15 cellular contexts compared by ENCODE assay signal in genomic region chr1:78340006-78340405, GRCh38.
A peak's percentile ranks its signal among the peaks of the same experiment; 100 is the strongest.
DNase-seq lines count a peak whose midpoint lies in the region; ATAC-seq and TF ChIP-seq lines count a peak whose summit lies in the region.
"Had no signal": no experiment of that assay in that cellular context is flagged by ENCODE, and none has a peak within 500 bp of the region (broad histone marks: within the 10 kb centered on the region; RNA-seq: fewer than 3 reads in every experiment).

No MANE protein-coding gene starts in this region.

- H3K4me3 ChIP-seq in SK-N-SH (ENCODE audit: low read depth in 2 of 2, low read length in 1 of 2): no peak overlapping the region
- no peak overlapping the region for H3K4me3 ChIP-seq in fibroblast of mammary gland (ENCODE audit: control insufficient read depth, low read depth, low read length)
- H3K4me3 ChIP-seq in skeletal muscle cell (ENCODE audit: low read depth, low read length): no peak overlapping the region
- H3K4me3 ChIP-seq in right atrium auricular region: no peak overlapping the region
- H3K4me3 ChIP-seq: cardiac muscle cell, GM12878 had no signal

- ATAC-seq in HG03196 (IDR thresholded peaks at IDR 0.05; ENCODE audit: unreplicated experiment): no peak
- no peak for ATAC-seq in GM19328 (IDR thresholded peaks at IDR 0.05; ENCODE audit: unreplicated experiment)
- ATAC-seq: GM12878, left lobe of liver had no signal

- H3F3A ChIP-seq in SK-N-SH (replicated peaks; ENCODE audit: insufficient read depth): peaks cover 34% of the 10 kb centered on the region

- no peaks in the 10 kb centered on the region for H3K9me2 ChIP-seq in SK-N-SH

- H3K36me3 ChIP-seq in SK-N-SH (replicated peaks in 1 of 2; ENCODE audit: control insufficient read depth in 1 of 2, insufficient read depth in 2 of 2, low read length in 1 of 2) (no peaks in the 10 kb centered on the region), right atrium auricular region (no peaks in the 10 kb centered on the region)
- H3K36me3 ChIP-seq: cardiac muscle cell, WERI-Rb-1 had no signal

- TF ChIP-seq EP300 in SK-N-SH (IDR thresholded peaks at IDR 0.05; ENCODE audit: borderline replicate concordance in 1 of 2, low read depth in 1 of 2, low read length in 1 of 2): peak; percentile 33 to 97; a peak in 3 of 4 replicates

- peak overlapping the region; percentile 48; the same call in 1 of the 2 replicates for H3K9ac ChIP-seq in SK-N-SH

- H2AFZ ChIP-seq in SK-N-SH (ENCODE audit: low read depth): no peak overlapping the region

- no peaks in the 10 kb centered on the region for H3K9me3 ChIP-seq in SK-N-SH
- H3K9me3 ChIP-seq in right atrium auricular region: no peaks in the 10 kb centered on the region

- peak; percentile 48 for DNase-seq in GM04504 (ENCODE audit: low read depth)
- DNase-seq in SK-N-SH: no peak
- DNase-seq in fibroblast of mammary gland (ENCODE audit: low read depth): peak; percentile 93
- peak; percentile 47 for DNase-seq in skeletal muscle cell (ENCODE audit: low read depth)
- DNase-seq in GM20000 (ENCODE audit: low spot score): no peak
- DNase-seq in right atrium auricular region (ENCODE audit: low spot score): no peak
- DNase-seq: activated T-cell treated with anti-CD3 and anti-CD28 coated beads, Interleukin-2, amount 50 U/mL, for 1 hour; NCI-H345; SIG-M5; WERI-Rb-1 had no signal

- H3K27me3 ChIP-seq in SK-N-SH (ENCODE audit: insufficient read depth) (no peaks in the 10 kb centered on the region), right atrium auricular region (no peaks in the 10 kb centered on the region)
- H3K27me3 ChIP-seq: cardiac muscle cell had no signal

- peak overlapping the region; percentile 31 to 96; a peak in 3 of 4 replicates for H3K27ac ChIP-seq in SK-N-SH (ENCODE audit: low read depth in 2 of 2, low read length in 1 of 2)
- no peak overlapping the region for H3K27ac ChIP-seq in right atrium auricular region
- H3K27ac ChIP-seq: cardiac muscle cell, WERI-Rb-1 had no signal

- H4K20me1 ChIP-seq in SK-N-SH (ENCODE audit: insufficient read depth): no peaks in the 10 kb centered on the region

- CTCF ChIA-PET in SK-N-SH (lab: Yijun Ruan, JAX): no interaction called here

- TF ChIP-seq CTCF in SK-N-SH (IDR thresholded peaks at IDR 0.05) (no peak), fibroblast of mammary gland (conservative IDR thresholded peaks at IDR 0.05; ENCODE audit: control insufficient read depth, insufficient read depth, low read depth, low read length) (no peak), GM20000 (IDR thresholded peaks at IDR 0.05; ENCODE audit: extremely low read depth, missing control alignments) (no peak), right atrium auricular region (IDR thresholded peaks at IDR 0.05) (no peak)

- peaks cover 0 to 10% of the 10 kb centered on the region in 2 experiments; a peak in 2 of 4 replicates for H3K4me1 ChIP-seq in SK-N-SH (ENCODE audit: control insufficient read depth in 1 of 2, insufficient read depth in 2 of 2, low read depth in 1 of 2, low read length in 1 of 2)
- H3K4me1 ChIP-seq in right atrium auricular region: no peaks in the 10 kb centered on the region

- H3K79me2 ChIP-seq in SK-N-SH (ENCODE audit: insufficient read depth): no peaks in the 10 kb centered on the region

- POLR2A ChIA-PET in SK-N-SH (lab: Yijun Ruan, JAX): no interaction called here

- TF ChIP-seq RAD21 in SK-N-SH (IDR thresholded peaks at IDR 0.05; ENCODE audit: low read length): no peak

- H3K4me2 ChIP-seq in SK-N-SH: peak overlapping the region; percentile 62

TF ChIP-seq in SK-N-SH, 30 proteins besides CTCF, POLR2A, EP300 and RAD21:
- TF ChIP-seq PBX3 (IDR thresholded peaks at IDR 0.05) (peak; percentile 96), ZBTB33 (IDR thresholded peaks at IDR 0.05; ENCODE audit: borderline replicate concordance, low read depth) (peak; percentile 62; the same call in 1 of the 2 replicates), MAX (IDR thresholded peaks at IDR 0.05; ENCODE audit: low read depth) (no peak), FOXM1 (IDR thresholded peaks at IDR 0.05; ENCODE audit: low read depth) (0 out of 2 replicates have a peak, but pooled peaks have one; percentile 17), POLR2AphosphoS5 (IDR thresholded peaks at IDR 0.05; ENCODE audit: low read depth, low read length) (peak; percentile 83; the same call in 1 of the 2 replicates), USF1 (IDR thresholded peaks at IDR 0.05; ENCODE audit: borderline replicate concordance, low read depth) (no peak), ELF1 (IDR thresholded peaks at IDR 0.05) (no peak), TAF1 (IDR thresholded peaks at IDR 0.05; ENCODE audit: borderline replicate concordance, low read depth, low read length) (no peak), NFIC (IDR thresholded peaks at IDR 0.05; ENCODE audit: borderline replicate concordance) (peak; percentile 55; the same call in 1 of the 2 replicates), RXRA (IDR thresholded peaks at IDR 0.05; ENCODE audit: borderline replicate concordance, low read depth) (peak; percentile 90), TEAD4 (IDR thresholded peaks at IDR 0.05; ENCODE audit: borderline replicate concordance, insufficient read depth) (peak; percentile 27; the same call in 1 of the 2 replicates), MEF2A (IDR thresholded peaks at IDR 0.05; ENCODE audit: borderline replicate concordance, low read depth) (peak; percentile 53; the same call in 1 of the 2 replicates), TCF12 (IDR thresholded peaks at IDR 0.05) (peak; percentile 88), SMC3 (IDR thresholded peaks at IDR 0.05; ENCODE audit: low read depth, low read length) (no peak), FOSL2 (IDR thresholded peaks at IDR 0.05; ENCODE audit: borderline replicate concordance, low read depth) (peak; percentile 100), JUND (IDR thresholded peaks at IDR 0.05) (peak; percentile 99), GABPA (IDR thresholded peaks at IDR 0.05; ENCODE audit: low read depth) (no peak), CHD2 (IDR thresholded peaks at IDR 0.05; ENCODE audit: low read length, partially characterized antibody) (no peak), NRF1 (IDR thresholded peaks at IDR 0.05; ENCODE audit: low read depth, low read length) (no peak)

Comparison
In these comparisons a context has a peak if more than half of its experiments do, and no peak if none do; other contexts are left out.
1. DNase-seq: peak in GM04504 (single experiment), fibroblast of mammary gland (single experiment) and skeletal muscle cell (single experiment); none in SK-N-SH (single experiment), GM20000 (single experiment) and right atrium auricular region (single experiment).
2. H3K27ac ChIP-seq: peak in SK-N-SH (2 of 2); none in right atrium auricular region (0 of 2).